Comparison of ENCODE assay signal across 15 cellular contexts in the genomic region with DNA sequence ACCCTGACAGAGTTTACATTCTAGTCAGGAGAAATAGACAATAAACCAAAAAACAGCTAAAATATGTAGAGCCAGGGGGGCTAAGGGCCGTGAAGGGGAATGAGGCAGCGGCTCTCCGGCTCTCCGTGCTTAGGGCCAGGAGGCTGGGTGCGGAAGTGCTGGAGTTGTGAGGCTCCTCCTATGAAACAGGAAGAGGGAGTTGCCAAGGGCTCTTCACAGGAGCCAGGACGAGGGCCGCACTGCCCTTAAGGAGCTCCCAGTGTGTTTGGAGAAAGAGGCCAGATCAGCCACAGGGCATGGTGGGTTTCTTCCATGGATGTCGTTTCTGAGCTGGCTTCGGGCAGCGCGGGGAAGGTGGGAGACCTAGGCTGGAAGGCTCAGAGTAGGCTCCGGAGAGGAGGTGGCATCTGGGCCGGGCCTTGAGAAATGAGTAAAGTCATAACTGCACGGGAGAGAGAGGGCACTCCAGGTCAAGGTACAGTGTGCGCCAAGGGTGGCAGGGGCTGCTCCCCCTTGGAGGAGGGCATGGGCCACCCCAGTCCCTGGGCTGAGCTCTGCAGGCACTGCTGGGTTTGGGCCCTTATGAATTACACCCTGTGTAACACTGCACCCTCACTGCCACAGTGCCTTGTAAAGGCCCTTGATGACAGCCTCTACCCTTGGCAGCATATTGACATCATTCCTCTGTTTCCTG. TPM values are rescaled to one million over a fixed set of nuclear protein-coding genes. Genes with fewer than 3 reads are reported as not detected.
DNase-seq lines count a peak whose midpoint lies in the region; ATAC-seq and TF ChIP-seq lines count a peak whose summit lies in the region.
"Had no signal": no experiment of that assay in that cellular context is flagged by ENCODE, and none has a peak within 500 bp of the region (broad histone marks: within the 10 kb centered on the region; RNA-seq: fewer than 3 reads in every experiment).

No MANE protein-coding gene starts in this region.

- ATAC-seq in HG03280 (IDR thresholded peaks at IDR 0.05; ENCODE audit: unreplicated experiment): no peak
- ATAC-seq in activated CD4-positive, CD25-positive, alpha-beta regulatory T cell treated with anti-CD3 and anti-CD28 coated beads, Interleukin-2, amount 50 U/mL, for 24 hours: no peak
- ATAC-seq: PC-3 had no signal

- no peak overlapping the region for H3K4me3 ChIP-seq in fibroblast of the aortic adventitia (ENCODE audit: low read depth, low read length)
- H3K4me3 ChIP-seq: esophagus squamous epithelium, uterus had no signal

- DNase-seq in Daoy (ENCODE audit: low read depth): peak; percentile 59
- peak; percentile 71 for DNase-seq in RPMI7951 (ENCODE audit: low read depth)
- DNase-seq in fibroblast of the aortic adventitia (ENCODE audit: low read depth): peak; percentile 61
- no peak for DNase-seq in osteocyte (ENCODE audit: extremely low spot score, unreplicated experiment)
- no peak for DNase-seq in pons (ENCODE audit: low spot score)
- DNase-seq in activated CD4-positive, alpha-beta T cell treated with anti-CD3 and anti-CD28 coated beads, Interleukin-2, amount 50 U/mL, for 48 hours: no peak
- DNase-seq: activated T-cell treated with anti-CD3 and anti-CD28 coated beads for 4 hours, esophagus squamous epithelium, NCI-H1930, PC-3, T1000 had no signal

- no peak for TF ChIP-seq CTCF in fibroblast of the aortic adventitia (IDR thresholded peaks at IDR 0.05; ENCODE audit: insufficient read depth, low read length)
- no peak for TF ChIP-seq CTCF in osteocyte (IDR thresholded peaks at IDR 0.05)

- H3K9me3 Mint-ChIP-seq in osteocyte (ENCODE audit: unreplicated experiment): no peaks in the 10 kb centered on the region
- H3K9me3 Mint-ChIP-seq: CD14-positive monocyte had no signal

- H3K27ac Mint-ChIP-seq in osteocyte (ENCODE audit: unreplicated experiment): peak overlapping the region; percentile 67
- H3K27ac Mint-ChIP-seq: CD14-positive monocyte had no signal

- no peaks in the 10 kb centered on the region for H3K36me3 Mint-ChIP-seq in osteocyte (ENCODE audit: unreplicated experiment)
- H3K36me3 Mint-ChIP-seq: CD14-positive monocyte had no signal

- H3K4me3 Mint-ChIP-seq in osteocyte (ENCODE audit: unreplicated experiment): no peak overlapping the region
- H3K4me3 Mint-ChIP-seq: CD14-positive monocyte had no signal

- H3K4me1 Mint-ChIP-seq in osteocyte (ENCODE audit: unreplicated experiment): peaks cover 23% of the 10 kb centered on the region

- H3K27me3 Mint-ChIP-seq in osteocyte (ENCODE audit: unreplicated experiment): peaks cover 14% of the 10 kb centered on the region

RNA-seq across cellular contexts. Expression of a gene that starts 20.8 kb away (rescaled TPM):
- not detected in 2 replicates for total RNA-seq in Daoy (2014; rRNA removed; shearing (Covaris generic))
- total RNA-seq in RPMI7951 (2014; rRNA removed; shearing (Covaris generic)): not detected in 2 replicates
- total RNA-seq in fibroblast of the aortic adventitia (ENCODE audit: low replicate concordance) (not detected in 2 replicates), osteocyte (not detected in 2 replicates)
- total RNA-seq: esophagus squamous epithelium, PC-3, uterus had no signal

RNA-seq across cellular contexts. Expression of a gene that starts 35.7 kb away (rescaled TPM):
- total RNA-seq in Daoy (2014; rRNA removed; shearing (Covaris generic)): 63.3 and 71.0 TPM in 2 replicates
- total RNA-seq in RPMI7951 (2014; rRNA removed; shearing (Covaris generic)): 34.1 and 46.9 TPM in 2 replicates
- total RNA-seq in fibroblast of the aortic adventitia (ENCODE audit: low replicate concordance) (31.2 and 75.3 TPM in 2 replicates), osteocyte (69.3 and 70.4 TPM in 2 replicates)

Comparison
In these comparisons a context has a peak if more than half of its experiments do, and no peak if none do; other contexts are left out.
1. DNase-seq: peak in Daoy (single experiment), RPMI7951 (single experiment) and fibroblast of the aortic adventitia (single experiment); none in osteocyte (single experiment), pons (single experiment) and activated CD4-positive, alpha-beta T cell treated with anti-CD3 and anti-CD28 coated beads, Interleukin-2, amount 50 U/mL, for 48 hours (0 of 2).